ENCODE assay signal across 19 cellular contexts in the genomic region with DNA sequence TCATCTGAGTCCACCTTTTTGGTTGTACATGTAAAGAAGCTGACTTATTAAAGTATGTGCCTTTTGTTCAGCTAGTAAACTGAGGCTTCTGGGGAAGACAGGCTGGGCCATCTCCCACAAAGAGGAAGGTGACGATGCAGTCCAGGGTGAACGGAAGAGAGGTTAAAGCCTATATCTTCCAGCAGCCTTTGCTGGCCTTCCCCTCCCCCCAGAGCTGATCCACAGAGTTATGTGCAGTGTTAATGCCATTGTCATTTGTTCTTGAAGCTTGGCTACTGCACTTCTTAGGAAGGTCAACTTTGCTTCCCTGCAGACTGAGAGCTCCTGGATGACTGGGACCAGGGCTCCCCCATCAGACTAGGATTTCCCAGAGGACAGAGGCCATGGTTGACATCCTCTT. TPM values are rescaled to one million over a fixed set of nuclear protein-coding genes. Genes with fewer than 3 reads are reported as not detected.
DNase-seq lines count a peak whose midpoint lies in the region; ATAC-seq, FAIRE-seq and TF ChIP-seq lines count a peak whose summit lies in the region.
"Had no signal": no experiment of that assay in that cellular context is flagged by ENCODE, and none has a peak within 500 bp of the region (broad histone marks: within the 10 kb centered on the region; RNA-seq: fewer than 3 reads in every experiment).

No MANE protein-coding gene starts in this region.

- H3K4me3 Mint-ChIP-seq in mesothelial cell of epicardium: peak overlapping the region; percentile 22
- H3K4me3 Mint-ChIP-seq: CD8-positive, alpha-beta memory T cell; HFFc6 had no signal

- WGBS in K562 (ENCODE audit: insufficient coverage, low coverage, missing lambda C conversion rate): 6% methylated on average over 2 of the region's 2 CpGs
- WGBS in suprapubic skin: 100% methylated on average over 2 of the region's 2 CpGs

- POLR2A ChIA-PET in K562 (lab: Yijun Ruan, JAX): interaction anchor here (0.6 to 3.9 kb wide), 7 partner anchors 8 to 747 kb away, joined by 3 to 23 read pairs (median 4); no protein-coding TSS in a partner anchor

- DNase-seq in left ventricle myocardium inferior: no peak
- no peak for DNase-seq in left ventricle myocardium superior
- DNase-seq in K562 (ENCODE audit: extremely low read depth in 1 of 4, low spot score in 3 of 4): peak; percentile 38 to 79 (median 62)
- DNase-seq in mesothelial cell of epicardium (ENCODE audit: low spot score in 2 of 2, unreplicated experiment in 2 of 2): no peak
- DNase-seq in NCI-H524 (lab: John Stamatoyannopoulos, UW): no peak
- no peak for DNase-seq in suprapubic skin (ENCODE audit: low spot score in 2 of 2)
- DNase-seq in D341Med (ENCODE audit: low spot score): no peak
- DNase-seq: 8988T; AML-193; Caco-2; CD8-positive, alpha-beta memory T cell; DMS53; GF-D8; HCEC 1CT; HFFc6 had no signal

- H3K36me3 ChIP-seq in left ventricle myocardium inferior (no peaks in the 10 kb centered on the region), K562 (ENCODE audit: control insufficient read depth, insufficient read depth, low read length) (no peaks in the 10 kb centered on the region), suprapubic skin (no peaks in the 10 kb centered on the region)
- H3K36me3 ChIP-seq: BLaER1 had no signal

- H3K27me3 Mint-ChIP-seq in mesothelial cell of epicardium (ENCODE audit: low read depth): peaks cover 53% of the 10 kb centered on the region

- peak; percentile 94 for FAIRE-seq in K562 (lab: Jason Lieb, UNC)
- FAIRE-seq: GM19239, HTR-8/SVneo had no signal

- peaks cover 27% of the 10 kb centered on the region for H3K4me1 Mint-ChIP-seq in mesothelial cell of epicardium

- no peaks in the 10 kb centered on the region for H3K36me3 Mint-ChIP-seq in mesothelial cell of epicardium
- H3K36me3 Mint-ChIP-seq: CD8-positive, alpha-beta memory T cell had no signal

- H3K27ac ChIP-seq in left ventricle myocardium inferior (replicated peaks) (peak overlapping the region; percentile 69), K562 (ENCODE audit: extremely low read depth, low read depth, low read length) (peak overlapping the region; percentile 19; the same call in 2 of the 3 replicates), suprapubic skin (no peak overlapping the region)
- H3K27ac ChIP-seq: BLaER1 had no signal

- H2AFZ ChIP-seq in K562 (ENCODE audit: low read depth, low read length): peak overlapping the region; percentile 72

- H3K79me2 ChIP-seq in K562 (ENCODE audit: control insufficient read depth, insufficient read depth, low read length): no peaks in the 10 kb centered on the region

- in situ Hi-C loops in K562 (cut with MboI): loop anchor here (5.0 kb wide), 2 partner anchors 64 to 104 kb away; no protein-coding TSS in a partner anchor

- intact Hi-C loops in left ventricle myocardium inferior (cut with micrococcal nuclease): no loop called here
- intact Hi-C loops in left ventricle myocardium superior (cut with micrococcal nuclease): no loop called here
- intact Hi-C loops in K562 (cut with micrococcal nuclease): no loop called here

- H3K9me3 ChIP-seq in left ventricle myocardium inferior (replicated peaks): no peaks in the 10 kb centered on the region
- no peaks in the 10 kb centered on the region for H3K9me3 ChIP-seq in K562 (replicated peaks; ENCODE audit: control insufficient read depth, insufficient read depth, low read depth, low read length)
- H3K9me3 ChIP-seq in suprapubic skin: no peaks in the 10 kb centered on the region
- H3K9me3 ChIP-seq: BLaER1, Caco-2 had no signal

- BruUV-seq in K562 (replicated peaks; lab: Mats Ljungman, UMichigan): no TSS peak

- no peaks in the 10 kb centered on the region for H4K20me1 ChIP-seq in K562 (replicated peaks; ENCODE audit: control insufficient read depth, insufficient read depth, low read length)
- H4K20me1 ChIP-seq: BLaER1 had no signal

- H3K9me1 ChIP-seq in K562 (ENCODE audit: control insufficient read depth, insufficient read depth, low read length): no peaks in the 10 kb centered on the region

- H3K9me3 Mint-ChIP-seq in mesothelial cell of epicardium: no peaks in the 10 kb centered on the region
- H3K9me3 Mint-ChIP-seq: CD8-positive, alpha-beta memory T cell; HFFc6 had no signal

- no peak for TF ChIP-seq EP300 in K562 (IDR thresholded peaks at IDR 0.05; ENCODE audit: low read length)
- no peak for TF ChIP-seq EP300 in suprapubic skin (IDR thresholded peaks at IDR 0.05)

- H3K4me2 ChIP-seq in K562 (ENCODE audit: insufficient read depth, low read length): peak overlapping the region; percentile 27
- H3K4me2 ChIP-seq: BLaER1 had no signal

- no peak overlapping the region for H3K4me3 ChIP-seq in left ventricle myocardium inferior
- no peak overlapping the region for H3K4me3 ChIP-seq in K562
- no peak overlapping the region for H3K4me3 ChIP-seq in suprapubic skin
- H3K4me3 ChIP-seq: BLaER1 had no signal

- ATAC-seq in left ventricle myocardium superior (no peak), K562 (peak; percentile 72)

- TF ChIP-seq POLR2A in K562 (conservative IDR thresholded peaks at IDR 0.05): no peak
- no peak for TF ChIP-seq POLR2A in suprapubic skin (IDR thresholded peaks at IDR 0.05)

- peaks cover 47% of the 10 kb centered on the region for H3K4me1 ChIP-seq in left ventricle myocardium inferior
- peaks cover 22 to 41% of the 10 kb centered on the region in 2 experiments; a peak in 4 of 5 replicates for H3K4me1 ChIP-seq in K562 (replicated peaks in 1 of 2; ENCODE audit: control insufficient read depth in 2 of 2, insufficient read depth in 2 of 2, low read length in 2 of 2)
- H3K4me1 ChIP-seq in suprapubic skin: peaks cover 20% of the 10 kb centered on the region
- H3K4me1 ChIP-seq: BLaER1 had no signal

- peak overlapping the region; percentile 21 to 81; a peak in 3 of 4 replicates for H3K9ac ChIP-seq in K562 (ENCODE audit: insufficient read depth in 1 of 2, low read depth in 2 of 2, low read length in 2 of 2)
- H3K9ac ChIP-seq: BLaER1 had no signal

- H3K27me3 ChIP-seq in left ventricle myocardium inferior (ENCODE audit: low read depth) (peaks cover 69% of the 10 kb centered on the region), K562 (ENCODE audit: control insufficient read depth in 2 of 2, insufficient read depth in 2 of 2, low read length in 2 of 2) (no peaks in the 10 kb centered on the region), suprapubic skin (peaks cover 66% of the 10 kb centered on the region)

- TF ChIP-seq CTCF in left ventricle myocardium inferior (IDR thresholded peaks at IDR 0.05; ENCODE audit: borderline replicate concordance): no peak
- no peak for TF ChIP-seq CTCF in K562 (IDR thresholded peaks at IDR 0.05 in 2 of 3, conservative IDR thresholded peaks at IDR 0.05 in 1 of 3; ENCODE audit: insufficient read depth in 2 of 3, low read depth in 1 of 3, low read length in 3 of 3)
- TF ChIP-seq CTCF in mesothelial cell of epicardium (IDR thresholded peaks at IDR 0.05; ENCODE audit: unreplicated experiment): no peak
- no peak for TF ChIP-seq CTCF in suprapubic skin (IDR thresholded peaks at IDR 0.05)

- peak in 1 of 2 experiments; percentile 12; a peak in 1 of 4 replicates for TF ChIP-seq RAD21 in K562 (CRISPR knock-in tag; conservative IDR thresholded peaks at IDR 0.05 in 1 of 2, IDR thresholded peaks at IDR 0.05 in 1 of 2)

- CTCF ChIA-PET in K562 (lab: Yijun Ruan, JAX; ENCODE audit: low intra/inter-chr PET ratio): no interaction called here

- H3K27ac Mint-ChIP-seq in mesothelial cell of epicardium: peak overlapping the region; percentile 12
- H3K27ac Mint-ChIP-seq: CD8-positive, alpha-beta memory T cell; HFFc6 had no signal

RNA-seq across cellular contexts. Expression of a gene that starts 2.2 kb away (rescaled TPM):
- total RNA-seq in left ventricle myocardium inferior: 7.1 TPM
- total RNA-seq in left ventricle myocardium superior: 6.4 TPM
- total RNA-seq in K562 (2011; cell fraction: chromatin; rRNA removed; ENCODE audit: low replicate concordance): 0.42 TPM in 1 of 2 replicates, not detected in the other
- total RNA-seq in K562 (2011; cell fraction: nucleolus; rRNA removed): 0.33 and 0.53 TPM in 2 replicates
- total RNA-seq in K562 (2011; cell fraction: nucleoplasm; rRNA removed): 0.51 TPM in 1 of 2 replicates, not detected in the other
- total RNA-seq in K562 (2014; rRNA removed): 0.18 TPM in 1 of 2 replicates, not detected in the other
- not detected in 2 replicates for total RNA-seq in K562 (2014; rRNA removed; fragmentation: Illumina TruSeq; extraction: Trizol)
- not detected in 2 replicates for total RNA-seq in K562 (2015; rRNA removed; fragmentation: Illumina TruSeq; extraction: Trizol)
- total RNA-seq in K562 (2021): 0.11 and 0.13 TPM in 2 replicates
- polyA plus RNA-seq in K562 (2011; rRNA removed): 0.07 and 0.08 TPM in 2 replicates
- 0.19 and 0.22 TPM in 2 replicates for polyA plus RNA-seq in K562 (2011; cell fraction: cytosol; rRNA removed)
- polyA plus RNA-seq in K562 (2011; cell fraction: nucleus; rRNA removed): 0.10 TPM in 2 replicates
- 0.03 and 0.32 TPM in 2 replicates for polyA plus RNA-seq in K562 (2012)
- polyA plus RNA-seq in K562 (2014; fragmentation: Illumina TruSeq; extraction: Trizol): 0.07 TPM in 1 of 2 replicates, not detected in the other
- under 1 TPM; 0.01 to 0.06 TPM for polyA plus RNA-seq in K562 (2014; fragmentation: Nextera tagmentation; extraction: Ambion mirVana)
- polyA plus RNA-seq in K562 (2014; rRNA removed): 0.03 TPM in 1 of 2 replicates, not detected in the other
- polyA minus RNA-seq in K562 (2011; rRNA and poly(A)+ RNA removed): 0.21 TPM in 1 of 2 replicates, not detected in the other
- polyA minus RNA-seq in K562 (2011; cell fraction: cytosol; rRNA and poly(A)+ RNA removed): not detected in 2 replicates
- 0.13 TPM in 1 of 2 replicates, not detected in the other for polyA minus RNA-seq in K562 (2011; cell fraction: nucleus; rRNA and poly(A)+ RNA removed)
- 9.2 to 10.7 TPM (median 10.3 TPM) in 3 replicates for total RNA-seq in mesothelial cell of epicardium
- total RNA-seq in suprapubic skin: 1 to 10 TPM in 2 of 4 donors, under 1 TPM in 2; 0.15 to 2.0 (median 1.1) TPM
- total RNA-seq: CD8-positive, alpha-beta memory T cell; H4; HFFc6 had no signal
- polyA plus RNA-seq: CD8-positive, alpha-beta memory T cell had no signal

RNA-seq across cellular contexts. Expression of a gene that starts 22.2 kb away (rescaled TPM):
- total RNA-seq in left ventricle myocardium inferior (11.3 TPM), left ventricle myocardium superior (15.8 TPM), K562 (2014; rRNA removed) (0.12 and 0.23 TPM in 2 replicates), K562 (2014; rRNA removed; fragmentation: Illumina TruSeq; extraction: Trizol) (0.04 TPM in 1 of 2 replicates, not detected in the other), K562 (2015; rRNA removed; fragmentation: Illumina TruSeq; extraction: Trizol) (0.07 and 0.08 TPM in 2 replicates), K562 (2021) (0.13 and 0.16 TPM in 2 replicates), mesothelial cell of epicardium (6.9 to 8.2 TPM (median 7.1 TPM) in 3 replicates), suprapubic skin (1 to 10 TPM; 1.6 to 9.5 (median 4.2) TPM)
- total RNA-seq in K562 (2011; cell fraction: chromatin; rRNA removed; ENCODE audit: low replicate concordance): 0.58 TPM in 1 of 2 replicates, not detected in the other
- total RNA-seq in K562 (2011; cell fraction: nucleolus; rRNA removed): 1.5 and 2.0 TPM in 2 replicates
- 0.95 and 1.9 TPM in 2 replicates for total RNA-seq in K562 (2011; cell fraction: nucleoplasm; rRNA removed)
- polyA plus RNA-seq in K562 (2011; rRNA removed) (0.07 and 0.11 TPM in 2 replicates), K562 (2014; fragmentation: Illumina TruSeq; extraction: Trizol) (0.06 TPM in 1 of 2 replicates, not detected in the other), K562 (2014; fragmentation: Nextera tagmentation; extraction: Ambion mirVana) (not detected), K562 (2014; rRNA removed) (0.09 and 0.16 TPM in 2 replicates)
- 0.07 and 0.13 TPM in 2 replicates for polyA plus RNA-seq in K562 (2011; cell fraction: cytosol; rRNA removed)
- 0.28 and 0.32 TPM in 2 replicates for polyA plus RNA-seq in K562 (2011; cell fraction: nucleus; rRNA removed)
- 0.13 and 0.68 TPM in 2 replicates for polyA plus RNA-seq in K562 (2012)
- 0.11 and 0.18 TPM in 2 replicates for polyA minus RNA-seq in K562 (2011; rRNA and poly(A)+ RNA removed)
- polyA minus RNA-seq in K562 (2011; cell fraction: cytosol; rRNA and poly(A)+ RNA removed): 0.29 and 0.55 TPM in 2 replicates
- 1.3 and 2.3 TPM in 2 replicates for polyA minus RNA-seq in K562 (2011; cell fraction: nucleus; rRNA and poly(A)+ RNA removed)
- total RNA-seq: CD8-positive, alpha-beta memory T cell; H4 had no signal
- polyA plus RNA-seq: CD8-positive, alpha-beta memory T cell had no signal

RNA-seq across cellular contexts. Expression of a gene that starts 23.7 kb away (rescaled TPM):
- total RNA-seq in left ventricle myocardium inferior: 203 TPM
- total RNA-seq in left ventricle myocardium superior: 207 TPM
- 0.74 and 0.77 TPM in 2 replicates for total RNA-seq in K562 (2011; cell fraction: chromatin; rRNA removed; ENCODE audit: low replicate concordance)
- 0.26 and 0.67 TPM in 2 replicates for total RNA-seq in K562 (2011; cell fraction: nucleolus; rRNA removed)
- total RNA-seq in K562 (2011; cell fraction: nucleoplasm; rRNA removed): 0.44 and 0.99 TPM in 2 replicates
- 0.24 and 0.50 TPM in 2 replicates for total RNA-seq in K562 (2014; rRNA removed)
- total RNA-seq in K562 (2014; rRNA removed; fragmentation: Illumina TruSeq; extraction: Trizol): 0.32 and 0.36 TPM in 2 replicates
- total RNA-seq in K562 (2015; rRNA removed; fragmentation: Illumina TruSeq; extraction: Trizol): 0.19 and 0.22 TPM in 2 replicates
- 0.16 and 0.44 TPM in 2 replicates for total RNA-seq in K562 (2021)
- 0.42 and 0.57 TPM in 2 replicates for polyA plus RNA-seq in K562 (2011; rRNA removed)
- polyA plus RNA-seq in K562 (2011; cell fraction: cytosol; rRNA removed): 0.31 and 0.43 TPM in 2 replicates
- 0.41 and 0.65 TPM in 2 replicates for polyA plus RNA-seq in K562 (2011; cell fraction: nucleus; rRNA removed)
- polyA plus RNA-seq in K562 (2012): 0.38 and 0.60 TPM in 2 replicates
- polyA plus RNA-seq in K562 (2014; fragmentation: Illumina TruSeq; extraction: Trizol): 0.28 and 0.48 TPM in 2 replicates
- under 1 TPM; 0.08 to 0.10 TPM for polyA plus RNA-seq in K562 (2014; fragmentation: Nextera tagmentation; extraction: Ambion mirVana)
- polyA plus RNA-seq in K562 (2014; rRNA removed): 0.22 and 0.40 TPM in 2 replicates
- 0.28 and 0.54 TPM in 2 replicates for polyA minus RNA-seq in K562 (2011; rRNA and poly(A)+ RNA removed)
- polyA minus RNA-seq in K562 (2011; cell fraction: cytosol; rRNA and poly(A)+ RNA removed): not detected in 2 replicates
- polyA minus RNA-seq in K562 (2011; cell fraction: nucleus; rRNA and poly(A)+ RNA removed): 0.27 and 0.33 TPM in 2 replicates
- 1.4 to 1.9 TPM (median 1.7 TPM) in 3 replicates for total RNA-seq in mesothelial cell of epicardium
- 1 to 10 TPM in 3 of 4 donors, under 1 TPM in 1; 0.42 to 2.4 (median 1.5) TPM for total RNA-seq in suprapubic skin
- total RNA-seq: Caco-2; CD8-positive, alpha-beta memory T cell; H4; HFFc6 had no signal
- polyA plus RNA-seq: CD8-positive, alpha-beta memory T cell had no signal

RNA-seq across cellular contexts. Expression of a gene that starts 45.9 kb away (rescaled TPM):
- total RNA-seq in left ventricle myocardium inferior: 10.6 TPM
- 9.8 TPM for total RNA-seq in left ventricle myocardium superior
- 9.2 and 10.7 TPM in 2 replicates for total RNA-seq in K562 (2011; cell fraction: chromatin; rRNA removed; ENCODE audit: low replicate concordance)
- 7.3 and 7.8 TPM in 2 replicates for total RNA-seq in K562 (2011; cell fraction: nucleolus; rRNA removed)
- total RNA-seq in K562 (2011; cell fraction: nucleoplasm; rRNA removed): 6.4 and 7.5 TPM in 2 replicates
- 5.5 and 6.5 TPM in 2 replicates for total RNA-seq in K562 (2014; rRNA removed)
- total RNA-seq in K562 (2014; rRNA removed; fragmentation: Illumina TruSeq; extraction: Trizol): 6.4 and 6.8 TPM in 2 replicates
- total RNA-seq in K562 (2015; rRNA removed; fragmentation: Illumina TruSeq; extraction: Trizol): 6.3 and 6.4 TPM in 2 replicates
- total RNA-seq in K562 (2021): 4.7 and 5.9 TPM in 2 replicates
- 7.5 and 10.9 TPM in 2 replicates for polyA plus RNA-seq in K562 (2011; rRNA removed)
- polyA plus RNA-seq in K562 (2011; cell fraction: cytosol; rRNA removed): 6.0 and 7.6 TPM in 2 replicates
- 6.5 and 9.1 TPM in 2 replicates for polyA plus RNA-seq in K562 (2011; cell fraction: nucleus; rRNA removed)
- 4.5 and 7.8 TPM in 2 replicates for polyA plus RNA-seq in K562 (2012)
- 7.0 and 8.7 TPM in 2 replicates for polyA plus RNA-seq in K562 (2014; fragmentation: Illumina TruSeq; extraction: Trizol)
- 1 to 10 TPM; 4.2 to 7.0 TPM for polyA plus RNA-seq in K562 (2014; fragmentation: Nextera tagmentation; extraction: Ambion mirVana)
- polyA plus RNA-seq in K562 (2014; rRNA removed): 6.0 and 6.9 TPM in 2 replicates
- 8.3 and 11.1 TPM in 2 replicates for polyA minus RNA-seq in K562 (2011; rRNA and poly(A)+ RNA removed)
- polyA minus RNA-seq in K562 (2011; cell fraction: cytosol; rRNA and poly(A)+ RNA removed): 4.3 and 7.0 TPM in 2 replicates
- polyA minus RNA-seq in K562 (2011; cell fraction: nucleus; rRNA and poly(A)+ RNA removed): 4.0 and 5.7 TPM in 2 replicates
- total RNA-seq in mesothelial cell of epicardium: 8.7 to 9.9 TPM (median 9.1 TPM) in 3 replicates
- total RNA-seq in suprapubic skin: 10 to 100 TPM; 16.6 to 31.3 (median 20.0) TPM

Comparison
In these comparisons a context has a peak if more than half of its experiments do, and no peak if none do; other contexts are left out.
1. DNase-seq: peak in K562 (4 of 4); none in left ventricle myocardium inferior (single experiment), left ventricle myocardium superior (single experiment), mesothelial cell of epicardium (0 of 2), NCI-H524 (0 of 2), suprapubic skin (0 of 2) and D341Med (single experiment).
2. RNA of a gene that starts 23.7 kb away (total RNA-seq): 207 TPM in left ventricle myocardium superior (single experiment) and 203 TPM in left ventricle myocardium inferior (single experiment); 1.4 to 1.9 TPM in mesothelial cell of epicardium, 0.42 to 2.4 TPM in suprapubic skin and 0.16 to 0.99 TPM in K562; every median in the first group is over 10 times any median in the second.